In the genomic region with DNA sequence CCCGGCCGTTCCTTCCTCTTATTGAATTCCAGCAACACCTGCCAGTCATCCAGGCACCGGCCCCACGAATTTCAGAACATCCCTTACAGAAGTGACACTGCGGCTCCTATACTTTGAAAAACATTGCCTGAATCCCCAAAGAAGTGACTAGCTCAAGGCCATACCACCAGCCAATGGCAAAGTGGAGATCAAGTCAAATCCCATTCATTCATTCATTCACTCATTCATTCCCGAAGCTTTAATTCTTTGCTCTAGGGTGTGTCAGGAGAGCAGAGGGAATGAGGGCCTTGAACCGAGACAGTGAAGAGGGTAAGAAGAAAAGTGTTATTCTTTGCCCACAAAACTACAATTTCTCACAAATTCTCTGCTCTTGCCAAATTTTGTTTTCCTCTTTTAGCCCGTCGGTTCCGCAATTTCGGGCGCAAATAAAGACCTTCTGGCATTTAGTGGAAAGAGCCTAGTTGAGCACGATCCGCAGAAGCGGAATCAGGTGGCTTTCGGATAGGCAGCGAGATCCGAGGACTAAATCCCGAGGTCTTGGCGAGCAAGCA, we compare ENCODE assay signal across 1 cellular context.
TF ChIP-seq lines count a peak whose summit lies in the region.

No MANE protein-coding gene starts in this region.

TF ChIP-seq in endothelial cell of umbilical vein, 7 proteins besides CTCF, POLR2A, EP300 and RAD21 (continued from another document):
- TF ChIP-seq EZH2 (IDR thresholded peaks at IDR 0.05; ENCODE audit: borderline replicate concordance, low read depth, low read length, severe bottlenecking) (no peak), FOS (IDR thresholded peaks at IDR 0.05; ENCODE audit: borderline replicate concordance, insufficient read depth, low read length) (no peak), POLR2AphosphoS5 (IDR thresholded peaks at IDR 0.05; ENCODE audit: insufficient read depth, low read depth, low read length) (no peak), JUN (IDR thresholded peaks at IDR 0.05; ENCODE audit: borderline replicate concordance, insufficient read depth, insufficient read length, low read depth) (no peak)
- TF ChIP-seq, protein P1, sequence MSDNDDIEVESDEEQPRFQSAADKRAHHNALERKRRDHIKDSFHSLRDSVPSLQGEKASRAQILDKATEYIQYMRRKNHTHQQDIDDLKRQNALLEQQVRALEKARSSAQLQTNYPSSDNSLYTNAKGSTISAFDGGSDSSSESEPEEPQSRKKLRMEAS (IDR thresholded peaks at IDR 0.05; ENCODE audit: insufficient read depth, insufficient read length): no peak
